ENCODE assay signal across 8 cellular contexts in genomic region chr2:121648611-121649401, GRCh38. TPM values are rescaled to one million over a fixed set of nuclear protein-coding genes. Genes with fewer than 3 reads are reported as not detected.
DNase-seq lines count a peak whose midpoint lies in the region; ATAC-seq, FAIRE-seq and TF ChIP-seq lines count a peak whose summit lies in the region.

No MANE protein-coding gene starts in this region.

- no peak overlapping the region; the same call in 1 of the 2 replicates for H2BK12ac ChIP-seq in H1 (ENCODE audit: low read depth, low read length)

- peaks cover 14 to 59% of the 10 kb centered on the region in 2 experiments for H3K79me2 ChIP-seq in H1 (ENCODE audit: control insufficient read depth in 1 of 2, insufficient read depth in 2 of 2, low read length in 2 of 2)

- peaks cover 0 to 5% (median 2%) of the 10 kb centered on the region in 4 experiments; a peak in 3 of 7 replicates for H3K4me1 ChIP-seq in H1 (replicated peaks in 1 of 4; ENCODE audit: control insufficient read depth in 3 of 4, insufficient read depth in 4 of 4, low read length in 3 of 4)
- peaks cover 11% of the 10 kb centered on the region for H3K4me1 ChIP-seq in mesodermal cell (ENCODE audit: control insufficient read depth, insufficient read depth, low read length, poor library complexity, severe bottlenecking)

- DNase-seq in NCI-H2107 treated with DMSO at 0.1 percent for 48 hours (lab: John Stamatoyannopoulos, UW; ENCODE audit: unreplicated experiment): peak; percentile 44
- no peak for DNase-seq in NCI-H2107 (lab: John Stamatoyannopoulos, UW)
- peak; percentile 31 for DNase-seq in NCI-H226
- peak; percentile 23 to 33 (median 26) for DNase-seq in activated CD8-positive, alpha-beta memory T cell treated with anti-CD3 and anti-CD28 coated beads for 48 hours (ENCODE audit: low read depth in 2 of 3, low spot score in 2 of 3)
- peak in 1 of 2 experiments; percentile 79 for DNase-seq in H1 (ENCODE audit: low read depth in 1 of 2, low spot score in 2 of 2)
- DNase-seq in stimulated activated CD8-positive, alpha-beta memory T cell treated with anti-CD3 and anti-CD28 coated beads, Interleukin-2, amount 100 ng/mL, for 1 hour (ENCODE audit: low read depth in 2 of 2): peak; percentile 10 to 11

- H3K4me2 ChIP-seq in H1 (ENCODE audit: insufficient read depth in 1 of 2, low read depth in 2 of 2, low read length in 2 of 2): peak overlapping the region; percentile 83 to 98

- H4K8ac ChIP-seq in H1 (ENCODE audit: extremely low read depth, insufficient read depth, low read length): peak overlapping the region; percentile 95

- no peak; a peak in 1 of 3 replicates for TF ChIP-seq POLR2A in H1 (IDR thresholded peaks at IDR 0.05; ENCODE audit: control extremely low read depth in 1 of 2, low read depth in 2 of 2, low read length in 2 of 2)

- peak overlapping the region; percentile 85 for H2BK5ac ChIP-seq in H1 (ENCODE audit: low read depth, low read length)

- ATAC-seq in HG02884 (IDR thresholded peaks at IDR 0.05; ENCODE audit: unreplicated experiment): peak; percentile 31

- FAIRE-seq in H1 (lab: Jason Lieb, UNC): no peak

- peaks cover 7% of the 10 kb centered on the region for H3K79me1 ChIP-seq in H1 (ENCODE audit: low read depth, low read length)

- H3K27ac ChIP-seq in H1 (ENCODE audit: low read depth, low read length) (peak overlapping the region; percentile 76), mesodermal cell (ENCODE audit: low read depth, low read length, severe bottlenecking) (peak overlapping the region; percentile 95)

- no peak overlapping the region for H2AK5ac ChIP-seq in H1 (ENCODE audit: low read depth, low read length)

- H4K91ac ChIP-seq in H1 (replicated peaks; ENCODE audit: insufficient read length, low read length): peak overlapping the region; percentile 42

- no peak for TF ChIP-seq CTCF in H1 (IDR thresholded peaks at IDR 0.05; ENCODE audit: control extremely low read depth in 1 of 3, insufficient read depth in 1 of 3, low read depth in 1 of 3, low read length in 3 of 3)

- WGBS in H1 (ENCODE audit: extremely low coverage in 1 of 2, insufficient coverage in 1 of 2, insufficient read length in 1 of 2, insufficient replicate concordance in 2 of 2, low coverage in 1 of 2, low lambda C conversion rate in 2 of 2, missing lambda C conversion rate in 1 of 2), 2 experiments: 2% methylated on average over 33 of the region's 52 CpGs; no CpG with 5 or more reads in 1 of the 2 experiments
- WGBS in mesodermal cell (ENCODE audit: insufficient coverage in 2 of 2), 2 experiments: 0% methylated on average over 30 to 32 of the region's 52 CpGs

- no peak overlapping the region for H3K23ac ChIP-seq in H1 (ENCODE audit: insufficient read length)

- 0 out of 2 replicates have a peak overlapping the region, but pooled peaks have one; percentile 73 for H2BK20ac ChIP-seq in H1 (ENCODE audit: low read length)

- H2BK120ac ChIP-seq in H1 (replicated peaks; ENCODE audit: low read depth, low read length): no peak overlapping the region

- peaks cover 3 to 7% of the 10 kb centered on the region in 2 experiments for H4K20me1 ChIP-seq in H1 (replicated peaks in 1 of 2; ENCODE audit: control insufficient read depth in 1 of 2, insufficient read depth in 2 of 2, low read length in 2 of 2)

- peak overlapping the region; percentile 85 for H4K5ac ChIP-seq in H1 (ENCODE audit: insufficient read length, low read depth, low read length)

- peak overlapping the region; percentile 25 for H3K4ac ChIP-seq in H1 (replicated peaks; ENCODE audit: insufficient read length, low read depth, low read length)

- H2AFZ ChIP-seq in H1 (ENCODE audit: low read length): peak overlapping the region; percentile 73; the same call in 1 of the 2 replicates

- no peaks in the 10 kb centered on the region for H3K36me3 ChIP-seq in H1 (ENCODE audit: control insufficient read depth in 2 of 4, insufficient read depth in 4 of 4, low read length in 3 of 4)
- H3K36me3 ChIP-seq in mesodermal cell (ENCODE audit: control insufficient read depth, insufficient read depth, low read length): peaks cover 6% of the 10 kb centered on the region

- peak overlapping the region; percentile 58 to 95 (median 83) for H3K9ac ChIP-seq in H1 (replicated peaks in 1 of 4; ENCODE audit: extremely low read depth in 1 of 4, low read depth in 3 of 4, low read length in 3 of 4)

- H2BK15ac ChIP-seq in H1 (ENCODE audit: low read length): no peak overlapping the region

- H3K23me2 ChIP-seq in H1 (ENCODE audit: low read depth, low read length): peaks cover 8% of the 10 kb centered on the region

- peak overlapping the region; percentile 84 for H3K56ac ChIP-seq in H1 (replicated peaks; ENCODE audit: insufficient read length, low read depth, low read length)

- 0 out of 4 replicates have a peak, but pooled peaks of 1 of the 2 experiments have one; percentile 0 for TF ChIP-seq RAD21 in H1 (IDR thresholded peaks at IDR 0.05 in 1 of 2, conservative IDR thresholded peaks at IDR 0.05 in 1 of 2; ENCODE audit: low read depth in 2 of 2, low read length in 2 of 2)

- H3K14ac ChIP-seq in H1 (ENCODE audit: insufficient read length): no peak overlapping the region

- peak overlapping the region; percentile 93 for H3K18ac ChIP-seq in H1 (ENCODE audit: extremely low read depth, low read length)

- POLR2A ChIA-PET in H1 (lab: Charles Lee; ENCODE audit: partially characterized antibody): interaction anchor here (0.6 to 4.7 kb wide), 24 partner anchors 8 to 121 kb away, joined by 3 to 42 read pairs (median 3); partner anchors contain the start of genes NIFK and RNU4ATAC

- no peaks in the 10 kb centered on the region for H3K9me3 ChIP-seq in H1 (ENCODE audit: insufficient read depth in 2 of 2, low read depth in 1 of 2, low read length in 1 of 2)
- no peaks in the 10 kb centered on the region for H3K9me3 ChIP-seq in mesodermal cell (ENCODE audit: control insufficient read depth, low read length)

- no peak for TF ChIP-seq EP300 in H1 (IDR thresholded peaks at IDR 0.05; ENCODE audit: borderline replicate concordance in 1 of 2, low read depth in 2 of 2, low read length in 2 of 2)

- H3K4me3 ChIP-seq in H1 (ENCODE audit: extremely low read depth in 1 of 4, insufficient read depth in 2 of 4, low read depth in 3 of 4, low read length in 4 of 4): peak overlapping the region; percentile 77 to 91 (median 82)
- peak overlapping the region; percentile 95 for H3K4me3 ChIP-seq in mesodermal cell (ENCODE audit: extremely low read depth, insufficient read depth, low read length, poor library complexity, severe bottlenecking)

- CTCF ChIA-PET in H1 (lab: Charles Lee; ENCODE audit: partially characterized antibody): interaction anchor here (0.7 to 2.7 kb wide), 6 partner anchors 8 to 116 kb away, joined by 3 to 7 read pairs (median 3); no protein-coding TSS in a partner anchor

- H3K27me3 ChIP-seq in H1 (replicated peaks in 1 of 4; ENCODE audit: control insufficient read depth in 3 of 4, extremely low read depth in 1 of 4, insufficient read depth in 3 of 4, low read length in 3 of 4): no peaks in the 10 kb centered on the region

TF ChIP-seq in H1, 55 proteins besides CTCF, POLR2A, EP300 and RAD21 (continues in another document):
- TF ChIP-seq JUND (IDR thresholded peaks at IDR 0.05; ENCODE audit: low read length): no peak
- TF ChIP-seq TCF12 (IDR thresholded peaks at IDR 0.05; ENCODE audit: low read depth, low read length): no peak
- no peak for TF ChIP-seq TAF7 (optimal IDR thresholded peaks at IDR 0.05; ENCODE audit: borderline replicate concordance, low read depth, low read length)
- no peak for TF ChIP-seq USF2 (IDR thresholded peaks at IDR 0.05; ENCODE audit: low read length)
- no peak for TF ChIP-seq SUZ12 (IDR thresholded peaks at IDR 0.05; ENCODE audit: low read length)
- TF ChIP-seq TBP (IDR thresholded peaks at IDR 0.05; ENCODE audit: low read depth, low read length): no peak; the same call in 1 of the 2 replicates
- TF ChIP-seq SIX5 (IDR thresholded peaks at IDR 0.05; ENCODE audit: low read depth, low read length): no peak
- TF ChIP-seq BRCA1 (IDR thresholded peaks at IDR 0.05; ENCODE audit: low read depth, low read length): no peak
- no peak for TF ChIP-seq EZH2 (IDR thresholded peaks at IDR 0.05; ENCODE audit: low read depth, low read length, severe bottlenecking)
- no peak for TF ChIP-seq MAFK (IDR thresholded peaks at IDR 0.05; ENCODE audit: low read depth, low read length)
- no peak for TF ChIP-seq HDAC6 (IDR thresholded peaks at IDR 0.05; ENCODE audit: low read depth, low read length)
- TF ChIP-seq BACH1 (IDR thresholded peaks at IDR 0.05; ENCODE audit: low read length): no peak
- TF ChIP-seq POLR2AphosphoS5 (IDR thresholded peaks at IDR 0.05; ENCODE audit: low read depth, low read length): peak; percentile 24; the same call in 1 of the 2 replicates
- no peak for TF ChIP-seq HDAC2 (IDR thresholded peaks at IDR 0.05; ENCODE audit: borderline replicate concordance in 1 of 2, low read depth in 2 of 2, low read length in 2 of 2)
- TF ChIP-seq SRF (IDR thresholded peaks at IDR 0.05; ENCODE audit: low read depth, low read length): no peak
- TF ChIP-seq POU5F1 (IDR thresholded peaks at IDR 0.05; ENCODE audit: low read depth, low read length): no peak
- no peak for TF ChIP-seq JUN (IDR thresholded peaks at IDR 0.05; ENCODE audit: low read depth, low read length)
- no peak for TF ChIP-seq ZNF274 (IDR thresholded peaks at IDR 0.05; ENCODE audit: borderline replicate concordance, extremely low read depth, low read length)
- no peak for TF ChIP-seq CEBPB (IDR thresholded peaks at IDR 0.05; ENCODE audit: low read depth, low read length)

RNA-seq across cellular contexts. Expression of gene CLASP1, which starts 0.5 kb away (rescaled TPM):
- 44.3 and 53.9 TPM in 2 replicates for total RNA-seq in H1 (2021; fragmentation: NEBNext Ultra II Directional; extraction: Animal tissue kit (Norgen Biotek cat#: 25700))
- polyA plus RNA-seq in H1 (2011; rRNA removed): 7.3 and 9.2 TPM in 2 replicates
- 8.6 TPM for polyA plus RNA-seq in H1 (2011; cell fraction: cytosol; rRNA removed)
- polyA plus RNA-seq in H1 (2011; cell fraction: nucleus; rRNA removed): 24.5 TPM
- 21.2 to 29.0 TPM (median 25.5 TPM) in 4 replicates for polyA plus RNA-seq in H1 (2012, experiment 1 of 2)
- polyA plus RNA-seq in H1 (2012, experiment 2 of 2): 1.3 TPM
- polyA plus RNA-seq in H1 (2013, experiment 1 of 2): 15.6 TPM
- polyA plus RNA-seq in H1 (2013, experiment 2 of 2): 14.2 TPM
- 47.6 and 48.5 TPM in 2 replicates for polyA minus RNA-seq in H1 (2011; rRNA and poly(A)+ RNA removed)
- 27.3 TPM for polyA minus RNA-seq in H1 (2011; cell fraction: cytosol; rRNA and poly(A)+ RNA removed)
- polyA minus RNA-seq in H1 (2011; cell fraction: nucleus; rRNA and poly(A)+ RNA removed): 147 TPM
- polyA plus RNA-seq in mesodermal cell (2013, experiment 1 of 2): 46.9 TPM
- polyA plus RNA-seq in mesodermal cell (2013, experiment 2 of 2): 35.9 TPM
